ENCODE assay signal across 22 cellular contexts in genomic region chr1:159663547-159663946, GRCh38.
"Had no signal": no experiment of that assay in that cellular context is flagged by ENCODE, and none has a peak within 500 bp of the region (broad histone marks: within the 10 kb centered on the region; RNA-seq: fewer than 3 reads in every experiment).

No MANE protein-coding gene starts in this region.

- H3K4me2 ChIP-seq: neural progenitor cell had no signal

- H3K4me1 ChIP-seq: esophagus squamous epithelium, gastroesophageal sphincter, left ventricle myocardium inferior, neural progenitor cell, pancreas had no signal

- H3K27me3 ChIP-seq: esophagus squamous epithelium, gastroesophageal sphincter, neural progenitor cell, pancreas had no signal

- H3K27me3 Mint-ChIP-seq: progenitor cell of endocrine pancreas had no signal

- H3K27ac ChIP-seq: epithelial cell of prostate, esophagus squamous epithelium, gastroesophageal sphincter, left ventricle myocardium inferior, neural progenitor cell, pancreas had no signal

- H3K4me1 Mint-ChIP-seq: immature natural killer cell, neural progenitor cell had no signal

- H2AFZ ChIP-seq: neural progenitor cell had no signal

- H3K27ac Mint-ChIP-seq: immature natural killer cell; natural killer cell treated with Interleukin-12 subunit alpha and Interleukin-12 subunit beta and Interleukin-15 and Interleukin-18, amount 100 ng/mL, for 72 hours; neural progenitor cell; progenitor cell of endocrine pancreas had no signal

- DNase-seq: cortex of kidney; effector memory CD4-positive, alpha-beta T cell; esophagus squamous epithelium; foreskin fibroblast; glutamatergic neuron; immature natural killer cell; left ventricle myocardium inferior; mesenchymal stem cell; midbrain; occipital lobe; pancreas; right cardiac atrium; small intestine; stimulated activated CD4-positive, alpha-beta T cell treated with anti-CD3 and anti-CD28 coated beads, Interleukin-12 subunit alpha, Interleukin-12 subunit beta, amount 100 ng/mL, for 4 hours; stimulated activated naive CD4-positive, alpha-beta T cell treated with Interleukin-2 at 50 U/mL for 16 hours; trophoblast cell had no signal

- H3K4me3 Mint-ChIP-seq: immature natural killer cell; natural killer cell treated with Interleukin-12 subunit alpha and Interleukin-12 subunit beta and Interleukin-15 and Interleukin-18, amount 100 ng/mL, for 72 hours; neural progenitor cell had no signal

- H3K9me3 ChIP-seq: esophagus squamous epithelium, pancreas had no signal

- ATAC-seq: gastroesophageal sphincter; natural killer cell treated with Interleukin-12 subunit alpha and Interleukin-12 subunit beta and Interleukin-15 and Interleukin-18, amount 100 ng/mL, for 72 hours; pancreas; right cardiac atrium had no signal

- H3K4me3 ChIP-seq: esophagus squamous epithelium, gastroesophageal sphincter, left ventricle myocardium inferior, lung, neural progenitor cell, pancreas had no signal

- H3K9ac ChIP-seq: neural progenitor cell had no signal

- H3K36me3 ChIP-seq: esophagus squamous epithelium, gastroesophageal sphincter, left ventricle myocardium inferior, neural progenitor cell, pancreas had no signal

- H3K36me3 Mint-ChIP-seq: neural progenitor cell had no signal
